Comparison of ENCODE assay signal across 8 cellular contexts in the genomic region with DNA sequence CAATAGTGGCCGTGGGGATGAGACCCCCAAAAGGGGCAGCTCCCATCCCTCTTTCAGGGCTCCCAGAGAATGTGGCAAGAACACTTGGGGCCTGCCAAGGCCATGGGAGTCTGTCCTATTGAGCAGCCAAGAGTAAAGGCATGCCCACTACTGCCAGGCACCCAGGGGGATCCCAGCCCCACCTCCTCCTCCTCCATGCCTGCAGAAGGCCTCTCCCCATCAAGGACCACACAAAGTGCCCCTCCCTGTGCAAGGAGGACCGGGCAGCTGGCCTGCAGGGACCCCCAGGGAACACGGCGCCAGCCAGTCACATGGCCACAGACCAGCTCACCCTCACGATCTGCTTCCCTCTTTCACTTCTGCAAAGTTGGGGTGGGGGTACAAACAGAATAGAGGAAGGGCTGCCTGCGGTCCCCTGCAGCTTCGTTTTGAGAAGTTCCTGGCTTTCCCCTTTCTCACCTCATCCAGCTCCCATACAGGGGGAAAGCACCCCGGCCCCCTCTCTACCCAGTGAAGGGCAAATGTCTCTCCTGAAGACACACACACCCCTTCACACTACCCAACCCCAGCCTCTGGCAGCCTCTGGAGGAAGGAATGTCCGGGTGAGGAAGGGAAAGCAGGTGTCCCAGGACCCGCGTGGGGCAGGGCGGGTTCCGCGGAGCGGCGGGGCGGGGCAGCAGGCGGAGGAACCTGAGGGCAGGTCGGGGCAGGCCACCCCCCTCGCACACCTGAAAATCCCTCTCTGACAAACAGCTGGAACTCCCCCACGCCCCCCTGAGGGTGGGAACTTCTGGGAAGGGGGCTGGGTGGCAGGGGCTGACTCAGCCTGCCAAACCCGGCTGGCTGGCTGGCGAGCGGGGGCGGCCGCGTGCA. TPM values are rescaled to one million over a fixed set of nuclear protein-coding genes. Genes with fewer than 3 reads are reported as not detected.
A peak's percentile ranks its signal among the peaks of the same experiment; 100 is the strongest.
DNase-seq lines count a peak whose midpoint lies in the region; ATAC-seq and TF ChIP-seq lines count a peak whose summit lies in the region.

No MANE protein-coding gene starts in this region.

- H3K27me3 Mint-ChIP-seq in neural crest cell (ENCODE audit: low read depth), result no peaks in the 10 kb centered on the region

- no peaks in the 10 kb centered on the region for H3K9me3 ChIP-seq in PC-9 (ENCODE audit: insufficient read depth, low read depth)

- H3K36me3 Mint-ChIP-seq in neural crest cell (ENCODE audit: low read depth), result peaks cover 3% of the 10 kb centered on the region

- no peak overlapping the region for H3K27ac ChIP-seq in PC-9

- H3K27me3 ChIP-seq in PC-9 (ENCODE audit: insufficient read depth, low read depth), result no peaks in the 10 kb centered on the region

- POLR2A ChIA-PET in PC-9 (lab: Charles Lee; ENCODE audit: unreplicated experiment), result interaction anchor here (0.7 kb wide), 1 partner anchor 10 kb away, joined by 4 read pairs; no protein-coding TSS in a partner anchor

- no peaks in the 10 kb centered on the region for H3K9me3 Mint-ChIP-seq in neural crest cell

- H3K4me3 ChIP-seq in PC-9 (peak overlapping the region; percentile 70), fibroblast of mammary gland (ENCODE audit: control insufficient read depth, low read depth, low read length) (peak overlapping the region; percentile 77)

- peaks cover 47% of the 10 kb centered on the region for H3K4me1 Mint-ChIP-seq in neural crest cell

- intact Hi-C loops in PC-9 (cut with micrococcal nuclease; ENCODE audit: unreplicated experiment), result no loop called here

- peaks cover 68% of the 10 kb centered on the region for H3K4me1 ChIP-seq in PC-9 (replicated peaks; ENCODE audit: insufficient read depth)

- H3K4me2 ChIP-seq in PC-9, result peak overlapping the region; percentile 95

- no peak for TF ChIP-seq CTCF in GM13976 (IDR thresholded peaks at IDR 0.05; ENCODE audit: borderline replicate concordance, control extremely low read depth, extremely low read depth, insufficient read depth, missing control alignments)
- peak; percentile 31; the same call in 1 of the 2 replicates for TF ChIP-seq CTCF in PC-9 (conservative IDR thresholded peaks at IDR 0.05)
- TF ChIP-seq CTCF in fibroblast of mammary gland (conservative IDR thresholded peaks at IDR 0.05; ENCODE audit: control insufficient read depth, insufficient read depth, low read depth, low read length), result no peak
- TF ChIP-seq CTCF in neural crest cell (conservative IDR thresholded peaks at IDR 0.05), result peak; percentile 48

- H3K79me2 ChIP-seq in PC-9 (ENCODE audit: low read depth), result peaks cover 56% of the 10 kb centered on the region

- peak overlapping the region; percentile 96 for H3K27ac Mint-ChIP-seq in neural crest cell (ENCODE audit: unreplicated experiment)

- ATAC-seq in HG02970 (IDR thresholded peaks at IDR 0.05; ENCODE audit: low FRiP score, unreplicated experiment), result peak; percentile 25

- DNase-seq in GM13976 (ENCODE audit: low spot score), result peak; percentile 85
- peak in 1 of 2 experiments; percentile 76 for DNase-seq in PC-9
- DNase-seq in activated T-cell treated with anti-CD3 and anti-CD28 coated beads, Interleukin-2, amount 50 U/mL, for 48 hours, result peak; percentile 83 to 85
- no peak for DNase-seq in fibroblast of mammary gland (ENCODE audit: low read depth)
- DNase-seq in neural crest cell (ENCODE audit: low read depth, low spot score), result no peak
- DNase-seq in superior temporal gyrus (ENCODE audit: extremely low spot score), result peak; percentile 43
- DNase-seq in G401 (ENCODE audit: low spot score), result no peak

- H3F3A ChIP-seq in PC-9 (ENCODE audit: insufficient read depth, low read depth), result peaks cover 45% of the 10 kb centered on the region

- H2AFZ ChIP-seq in PC-9, result no peak overlapping the region

- no TSS peak for BruUV-seq in PC-9 (replicated peaks; lab: Mats Ljungman, UMichigan)

- in situ Hi-C loops in GM13976 (cut with MboI; ENCODE audit: low sequenced_read_pairs, unreplicated experiment) (no loop called here), G401 (cut with HindIII; ENCODE audit: low sequenced_read_pairs) (no loop called here)

- H3K36me3 ChIP-seq in PC-9 (ENCODE audit: low read depth), result peaks cover 16% of the 10 kb centered on the region; the same call in 1 of the 2 replicates

- no peaks in the 10 kb centered on the region for H3K9me2 ChIP-seq in PC-9 (ENCODE audit: insufficient read depth)

- CTCF ChIA-PET in PC-9 (lab: Charles Lee), result no interaction called here

- peak overlapping the region; percentile 91 for H3K4me3 Mint-ChIP-seq in neural crest cell

- H4K20me1 ChIP-seq in PC-9 (ENCODE audit: insufficient read depth), result peaks cover 52% of the 10 kb centered on the region

RNA-seq across cellular contexts. Expression of gene PPP1R9B, which starts 2.0 kb away (rescaled TPM):
- 34.0 and 35.8 TPM in 2 replicates for total RNA-seq in PC-9 (2021)
- 67.1 and 68.8 TPM in 2 replicates for total RNA-seq in neural crest cell
- total RNA-seq in G401 (2014; rRNA removed; shearing (Covaris generic)), result 49.7 and 59.6 TPM in 2 replicates

RNA-seq across cellular contexts. Expression of gene SGCA, which starts 17.3 kb away (rescaled TPM):
- total RNA-seq in PC-9 (2021) (not detected in 2 replicates), neural crest cell (not detected in 2 replicates)
- total RNA-seq in G401 (2014; rRNA removed; shearing (Covaris generic)), result 19.0 and 49.0 TPM in 2 replicates

RNA-seq across cellular contexts. Expression of gene SAMD14, which starts 18.5 kb away (rescaled TPM):
- total RNA-seq in PC-9 (2021) (0.17 and 0.73 TPM in 2 replicates), neural crest cell (26.1 and 28.7 TPM in 2 replicates)
- 7.5 and 8.4 TPM in 2 replicates for total RNA-seq in G401 (2014; rRNA removed; shearing (Covaris generic))

RNA-seq across cellular contexts. Expression of gene COL1A1, which starts 53.0 kb away (rescaled TPM):
- total RNA-seq in PC-9 (2021), result 20.7 and 29.5 TPM in 2 replicates
- total RNA-seq in neural crest cell, result 13.3 and 14.8 TPM in 2 replicates
- 72.4 and 86.8 TPM in 2 replicates for total RNA-seq in G401 (2014; rRNA removed; shearing (Covaris generic))

RNA-seq across cellular contexts. Expression of gene PDK2, which starts 53.3 kb away (rescaled TPM):
- total RNA-seq in PC-9 (2021) (38.6 and 58.7 TPM in 2 replicates), neural crest cell (21.6 and 24.6 TPM in 2 replicates)
- 40.3 and 112 TPM in 2 replicates for total RNA-seq in G401 (2014; rRNA removed; shearing (Covaris generic))

Comparison
In these comparisons a context has a peak if more than half of its experiments do, and no peak if none do; other contexts are left out.
1. DNase-seq: peak in GM13976 (single experiment), activated T-cell treated with anti-CD3 and anti-CD28 coated beads, Interleukin-2, amount 50 U/mL, for 48 hours (2 of 2) and superior temporal gyrus (single experiment); none in fibroblast of mammary gland (single experiment), neural crest cell (single experiment) and G401 (single experiment).
2. CTCF ChIP-seq: peak in PC-9 (single experiment) and neural crest cell (single experiment); none in GM13976 (single experiment) and fibroblast of mammary gland (single experiment).
3. RNA of gene SGCA, which starts 17.3 kb away (total RNA-seq): 19.0 to 49.0 TPM in G401; not detected in PC-9 and not detected in neural crest cell; every median in the first group is over 10 times any median in the second.